ENCODE assay signal across 1 cellular context in genomic region chr7:28155019-28155660, GRCh38.
TF ChIP-seq lines count a peak whose summit lies in the region.

No MANE protein-coding gene starts in this region.

TF ChIP-seq in GM23338, 12 proteins besides CTCF, POLR2A, EP300 and RAD21:
- TF ChIP-seq ZNF462 (CRISPR knock-in tag; IDR thresholded peaks at IDR 0.05) (no peak), EZH2 (IDR thresholded peaks at IDR 0.05; ENCODE audit: low read depth, unreplicated experiment) (no peak), STAT1 (IDR thresholded peaks at IDR 0.05; ENCODE audit: unreplicated experiment) (no peak), ZNF114 (CRISPR knock-in tag; IDR thresholded peaks at IDR 0.05) (no peak), CREB1 (CRISPR knock-in tag; IDR thresholded peaks at IDR 0.05; ENCODE audit: low read depth) (no peak), REST (IDR thresholded peaks at IDR 0.05; ENCODE audit: unreplicated experiment) (no peak), NANOG (IDR thresholded peaks at IDR 0.05; ENCODE audit: borderline replicate concordance) (no peak)
